Comparison of ENCODE assay signal across 8 cellular contexts in the genomic region with DNA sequence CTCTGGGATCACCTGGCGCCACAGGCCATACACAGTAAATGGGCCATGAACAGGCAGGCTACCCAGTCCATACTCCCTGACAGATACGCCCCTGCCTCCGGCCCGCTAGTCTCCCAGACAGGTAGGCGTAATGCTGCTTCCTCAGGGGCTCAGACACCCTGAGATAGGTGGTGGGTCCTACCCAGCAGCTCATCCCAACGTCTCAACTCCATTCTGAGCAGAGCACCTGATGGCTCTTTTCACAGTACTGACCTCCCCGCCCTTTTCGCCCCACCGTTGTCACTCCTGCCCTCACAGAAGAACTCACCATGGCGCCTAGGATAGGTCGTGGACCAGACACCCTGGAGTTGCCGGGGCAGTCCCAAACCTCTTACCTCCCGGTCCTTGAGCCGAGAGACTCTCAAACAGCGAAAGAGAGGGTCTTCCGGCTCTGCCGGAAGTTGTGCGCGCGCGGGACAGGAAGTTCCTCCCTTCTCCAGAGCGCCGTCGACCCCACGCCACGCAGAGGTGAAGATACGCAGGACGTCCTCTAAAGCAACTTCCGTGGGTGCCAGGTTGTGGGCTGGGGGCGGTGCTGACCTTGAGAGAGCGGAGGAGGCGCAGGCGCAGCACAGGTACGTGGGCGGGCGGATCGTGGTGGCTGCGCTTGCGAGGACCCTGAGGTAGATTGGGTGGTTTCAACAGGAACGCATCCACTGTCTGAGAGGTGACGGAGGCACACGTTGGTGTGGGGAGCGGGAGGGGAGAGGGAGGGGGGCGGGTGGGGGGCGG.
A peak's percentile ranks its signal among the peaks of the same experiment; 100 is the strongest.
DNase-seq lines count a peak whose midpoint lies in the region; ATAC-seq and TF ChIP-seq lines count a peak whose summit lies in the region.

A gene (minus strand): TSS at position 432 of the 771 bp plus-strand sequence. CDS start 122 bp downstream, at position 310.

- peak within 1 kb of the TSS; percentile 79 for H3K27ac ChIP-seq in 22Rv1

- peak; percentile 96 for ATAC-seq in GM18519 (IDR thresholded peaks at IDR 0.05; ENCODE audit: low FRiP score, unreplicated experiment)
- peak; percentile 100 for ATAC-seq in HG03045 (IDR thresholded peaks at IDR 0.05; ENCODE audit: unreplicated experiment)

- TF ChIP-seq CTCF in 22Rv1 (IDR thresholded peaks at IDR 0.05) (no peak), retinal pigment epithelial cell (conservative IDR thresholded peaks at IDR 0.05; ENCODE audit: low read depth, low read length) (no peak)

- DNase-seq in NCI-H2081 treated with DMSO at 0.1 percent for 48 hours (lab: John Stamatoyannopoulos, UW) (peak; percentile 83), T1000 (lab: John Stamatoyannopoulos, UW) (peak; percentile 77), astrocyte of the hippocampus (ENCODE audit: low read depth, low spot score) (peak; percentile 94), hippocampal formation (lab: John Stamatoyannopoulos, UW) (peak; percentile 72 to 75), retinal pigment epithelial cell (ENCODE audit: low read depth) (peak; percentile 62)

- H3K4me3 ChIP-seq in retinal pigment epithelial cell (ENCODE audit: low read length) = peak within 1 kb of the TSS; percentile 98

Comparison
In these comparisons a context has a peak if more than half of its experiments do, and no peak if none do; other contexts are left out.
1. Peak in every context shown above with its lines: DNase-seq, ATAC-seq, H3K4me3 ChIP-seq and H3K27ac ChIP-seq.